Comparison of ENCODE assay signal across 25 cellular contexts in genomic region chr3:95418251-95418650, GRCh38.
"Had no signal": no experiment of that assay in that cellular context is flagged by ENCODE, and none has a peak within 500 bp of the region (broad histone marks: within the 10 kb centered on the region; RNA-seq: fewer than 3 reads in every experiment).

No MANE protein-coding gene starts in this region.

- H3K36me3 Mint-ChIP-seq: naive B cell had no signal

- H3K4me3 Mint-ChIP-seq: immature natural killer cell; memory B cell; naive B cell; nephron; stimulated activated naive B cell treated with anti-CD40 and anti-IgM and Interleukin-4, amounts not matched to agents 10 μg/mL and 1 μg/mL and 100 μg/mL, for 72 hours; stimulated activated naive CD8-positive, alpha-beta T cell treated with anti-CD3 and anti-CD28 coated beads, Interleukin-15, amount 100 ng/mL, for 72 hours had no signal

- H3K27ac Mint-ChIP-seq: immature natural killer cell; memory B cell; naive B cell; nephron; stimulated activated naive B cell treated with anti-CD40 and anti-IgM and Interleukin-4, amounts not matched to agents 10 μg/mL and 1 μg/mL and 100 μg/mL, for 72 hours; stimulated activated naive CD8-positive, alpha-beta T cell treated with anti-CD3 and anti-CD28 coated beads, Interleukin-15, amount 100 ng/mL, for 72 hours had no signal

- H3K4me3 ChIP-seq: coronary artery, esophagus muscularis mucosa, lung, ovary, psoas muscle, sigmoid colon, suprapubic skin, transverse colon, vagina had no signal

- H3K27me3 ChIP-seq: esophagus muscularis mucosa, sigmoid colon, suprapubic skin, transverse colon, vagina had no signal

- H3K27ac ChIP-seq: coronary artery, esophagus muscularis mucosa, ovary, psoas muscle, sigmoid colon, suprapubic skin, transverse colon, vagina had no signal

- H3K9me3 ChIP-seq: ovary, transverse colon, vagina had no signal

- H3K4me1 Mint-ChIP-seq: immature natural killer cell; memory B cell; naive B cell; nephron; stimulated activated naive B cell treated with anti-CD40 and anti-IgM and Interleukin-4, amounts not matched to agents 10 μg/mL and 1 μg/mL and 100 μg/mL, for 72 hours; stimulated activated naive CD8-positive, alpha-beta T cell treated with anti-CD3 and anti-CD28 coated beads, Interleukin-15, amount 100 ng/mL, for 72 hours had no signal

- H3K4me1 ChIP-seq: esophagus muscularis mucosa, psoas muscle, sigmoid colon, suprapubic skin, transverse colon, vagina had no signal

- H3K36me3 ChIP-seq: esophagus muscularis mucosa, ovary, sigmoid colon, suprapubic skin, transverse colon, vagina had no signal

- H3K27me3 Mint-ChIP-seq: memory B cell; naive B cell; stimulated activated naive B cell treated with anti-CD40 and anti-IgM and Interleukin-4, amounts not matched to agents 10 μg/mL and 1 μg/mL and 100 μg/mL, for 72 hours; stimulated activated naive CD8-positive, alpha-beta T cell treated with anti-CD3 and anti-CD28 coated beads, Interleukin-15, amount 100 ng/mL, for 72 hours had no signal

- ATAC-seq: left ventricle myocardium superior; psoas muscle; right cardiac atrium; stimulated activated naive CD8-positive, alpha-beta T cell treated with anti-CD3 and anti-CD28 coated beads, Interleukin-15, amount 100 ng/mL, for 72 hours had no signal

- DNase-seq: dermis blood vessel endothelial cell; effector memory CD4-positive, alpha-beta T cell; foreskin melanocyte; hypothalamus; immature natural killer cell; islet precursor cell; left ventricle myocardium superior; naive B cell; occipital lobe; ovary; psoas muscle; sigmoid colon; stimulated activated CD4-positive, alpha-beta T cell treated with anti-CD3 and anti-CD28 coated beads, Interleukin-2, amount 100 ng/mL, for 24 hours; stimulated activated CD4-positive, alpha-beta T cell treated with anti-CD3 and anti-CD28 coated beads, Interleukin-4, amount 100 ng/mL, for 24 hours; stimulated activated naive B cell treated with anti-CD40 and anti-IgM and Interleukin-4, amounts not matched to agents 10 μg/mL and 1 μg/mL and 100 μg/mL, for 72 hours; stimulated activated naive CD8-positive, alpha-beta T cell treated with anti-CD3 and anti-CD28 coated beads, Interleukin-15, amount 100 ng/mL, for 72 hours; transverse colon had no signal
